In genomic region chr2:104845552-104845931, GRCh38 we compare ENCODE assay signal across 13 cellular contexts. TPM values are rescaled to one million over a fixed set of nuclear protein-coding genes. Genes with fewer than 3 reads are reported as not detected.
A peak's percentile ranks its signal among the peaks of the same experiment; 100 is the strongest.
DNase-seq lines count a peak whose midpoint lies in the region; ATAC-seq and TF ChIP-seq lines count a peak whose summit lies in the region.
"Had no signal": no experiment of that assay in that cellular context is flagged by ENCODE, and none has a peak within 500 bp of the region (broad histone marks: within the 10 kb centered on the region; RNA-seq: fewer than 3 reads in every experiment).

No MANE protein-coding gene starts in this region.

- peaks cover 100% of the 10 kb centered on the region for H3K27me3 ChIP-seq in upper lobe of right lung
- peaks cover 98% of the 10 kb centered on the region for H3K27me3 ChIP-seq in suprapubic skin

- no peak for DNase-seq in activated T-cell treated with anti-CD3 and anti-CD28 coated beads, Interleukin-2, amount 50 U/mL, for 72 hours
- no peak for DNase-seq in activated T-cell treated with anti-CD3 and anti-CD28 coated beads, Interleukin-2, amount 50 U/mL, for 48 hours
- DNase-seq in astrocyte of the hippocampus (ENCODE audit: low read depth, low spot score) (peak; percentile 85), kidney tubule cell (ENCODE audit: low spot score) (peak; percentile 54), HPDE6-E6E7 (ENCODE audit: extremely low spot score) (no peak), upper lobe of right lung (no peak), suprapubic skin (ENCODE audit: low spot score in 2 of 2) (no peak)
- no peak for DNase-seq in stimulated activated naive B cell treated with anti-CD40 and anti-IgM and Interleukin-4, amounts not matched to agents 10 μg/mL and 1 μg/mL and 100 μg/mL, for 72 hours
- DNase-seq: activated T-cell treated with anti-CD3 and anti-CD28 coated beads, Interleukin-2, amount 50 U/mL, for 24 hours; central memory CD4-positive, alpha-beta T cell; IMR-90; NCI-H1436 had no signal

- H3K36me3 ChIP-seq in upper lobe of right lung (no peaks in the 10 kb centered on the region), suprapubic skin (no peaks in the 10 kb centered on the region)
- H3K36me3 ChIP-seq: esophagus muscularis mucosa had no signal

- TF ChIP-seq CTCF in upper lobe of right lung (IDR thresholded peaks at IDR 0.05): no peak
- TF ChIP-seq CTCF in suprapubic skin (IDR thresholded peaks at IDR 0.05): no peak

- no peaks in the 10 kb centered on the region for H3K9me3 Mint-ChIP-seq in activated T-cell treated with anti-CD3 and anti-CD28 coated beads, Interleukin-2, amount 50 U/mL, for 72 hours
- peaks cover 0 to 3% of the 10 kb centered on the region in 2 donors for H3K9me3 Mint-ChIP-seq in stimulated activated naive B cell treated with anti-CD40 and anti-IgM and Interleukin-4, amounts not matched to agents 10 μg/mL and 1 μg/mL and 100 μg/mL, for 72 hours
- H3K9me3 Mint-ChIP-seq: activated T-cell treated with anti-CD3 and anti-CD28 coated beads, Interleukin-2, amount 50 U/mL, for 24 hours had no signal

- H3K9me3 ChIP-seq in upper lobe of right lung (no peaks in the 10 kb centered on the region), suprapubic skin (no peaks in the 10 kb centered on the region)
- H3K9me3 ChIP-seq: esophagus muscularis mucosa had no signal

- no peak for TF ChIP-seq EP300 in suprapubic skin (IDR thresholded peaks at IDR 0.05)

- H3K4me1 ChIP-seq in upper lobe of right lung (peaks cover 11% of the 10 kb centered on the region), suprapubic skin (peaks cover 37% of the 10 kb centered on the region)

- H3K4me3 ChIP-seq in upper lobe of right lung (no peak overlapping the region), suprapubic skin (no peak overlapping the region)

- peaks cover 28% of the 10 kb centered on the region for H3K4me1 Mint-ChIP-seq in activated T-cell treated with anti-CD3 and anti-CD28 coated beads, Interleukin-2, amount 50 U/mL, for 72 hours (ENCODE audit: low read depth)
- peaks cover 19 to 28% of the 10 kb centered on the region in 2 donors for H3K4me1 Mint-ChIP-seq in stimulated activated naive B cell treated with anti-CD40 and anti-IgM and Interleukin-4, amounts not matched to agents 10 μg/mL and 1 μg/mL and 100 μg/mL, for 72 hours

- TF ChIP-seq POLR2A in suprapubic skin (IDR thresholded peaks at IDR 0.05): no peak

- H3K27ac Mint-ChIP-seq in activated T-cell treated with anti-CD3 and anti-CD28 coated beads, Interleukin-2, amount 50 U/mL, for 72 hours: peak overlapping the region; percentile 66
- H3K27ac Mint-ChIP-seq in stimulated activated naive B cell treated with anti-CD40 and anti-IgM and Interleukin-4, amounts not matched to agents 10 μg/mL and 1 μg/mL and 100 μg/mL, for 72 hours: peak overlapping the region; percentile 81
- H3K27ac Mint-ChIP-seq: activated T-cell treated with anti-CD3 and anti-CD28 coated beads, Interleukin-2, amount 50 U/mL, for 24 hours had no signal

- peak overlapping the region; percentile 44 to 62 for H3K4me3 Mint-ChIP-seq in activated T-cell treated with anti-CD3 and anti-CD28 coated beads, Interleukin-2, amount 50 U/mL, for 72 hours
- peak overlapping the region; percentile 35 to 58 for H3K4me3 Mint-ChIP-seq in stimulated activated naive B cell treated with anti-CD40 and anti-IgM and Interleukin-4, amounts not matched to agents 10 μg/mL and 1 μg/mL and 100 μg/mL, for 72 hours
- H3K4me3 Mint-ChIP-seq: activated T-cell treated with anti-CD3 and anti-CD28 coated beads, Interleukin-2, amount 50 U/mL, for 24 hours had no signal

- H3K36me3 Mint-ChIP-seq in activated T-cell treated with anti-CD3 and anti-CD28 coated beads, Interleukin-2, amount 50 U/mL, for 72 hours (ENCODE audit: insufficient read depth in 2 of 2): peaks cover 1 to 2% of the 10 kb centered on the region in 2 donors
- peaks cover 2 to 9% of the 10 kb centered on the region in 2 donors for H3K36me3 Mint-ChIP-seq in stimulated activated naive B cell treated with anti-CD40 and anti-IgM and Interleukin-4, amounts not matched to agents 10 μg/mL and 1 μg/mL and 100 μg/mL, for 72 hours

- WGBS in suprapubic skin: 20% methylated on average over 13 of the region's 13 CpGs

- intact Hi-C loops in upper lobe of right lung (cut with DNase I): no loop called here

- no peak for ATAC-seq in activated T-cell treated with anti-CD3 and anti-CD28 coated beads, Interleukin-2, amount 50 U/mL, for 72 hours (replicated peaks in 1 of 2)
- ATAC-seq in stimulated activated naive B cell treated with anti-CD40 and anti-IgM and Interleukin-4, amounts not matched to agents 10 μg/mL and 1 μg/mL and 100 μg/mL, for 72 hours (replicated peaks): no peak
- no peak for ATAC-seq in upper lobe of right lung

- H3K27me3 Mint-ChIP-seq in activated T-cell treated with anti-CD3 and anti-CD28 coated beads, Interleukin-2, amount 50 U/mL, for 72 hours (ENCODE audit: low read depth): peaks cover 83% of the 10 kb centered on the region
- peaks cover 72 to 89% of the 10 kb centered on the region in 2 donors for H3K27me3 Mint-ChIP-seq in stimulated activated naive B cell treated with anti-CD40 and anti-IgM and Interleukin-4, amounts not matched to agents 10 μg/mL and 1 μg/mL and 100 μg/mL, for 72 hours

- H3K27ac ChIP-seq in upper lobe of right lung (no peak overlapping the region), suprapubic skin (no peak overlapping the region)
- H3K27ac ChIP-seq: esophagus muscularis mucosa had no signal

RNA-seq across cellular contexts. Expression of gene POU3F3, which starts 8.4 kb away (rescaled TPM):
- total RNA-seq in activated T-cell treated with anti-CD3 and anti-CD28 coated beads, Interleukin-2, amount 50 U/mL, for 72 hours: not detected
- not detected for total RNA-seq in upper lobe of right lung
- total RNA-seq in suprapubic skin: 1 to 10 TPM in 2 of 4 donors, under 1 TPM in 2; 0.30 to 1.5 (median 0.84) TPM
- total RNA-seq: IMR-90 had no signal

Comparison
In these comparisons a context has a peak if more than half of its experiments do, and no peak if none do; other contexts are left out.
1. DNase-seq: peak in astrocyte of the hippocampus (single experiment) and kidney tubule cell (single experiment); none in activated T-cell treated with anti-CD3 and anti-CD28 coated beads, Interleukin-2, amount 50 U/mL, for 72 hours (0 of 2), activated T-cell treated with anti-CD3 and anti-CD28 coated beads, Interleukin-2, amount 50 U/mL, for 48 hours (0 of 2), stimulated activated naive B cell treated with anti-CD40 and anti-IgM and Interleukin-4, amounts not matched to agents 10 μg/mL and 1 μg/mL and 100 μg/mL, for 72 hours (single experiment), HPDE6-E6E7 (single experiment), upper lobe of right lung (single experiment) and suprapubic skin (0 of 2).